In the genomic region with DNA sequence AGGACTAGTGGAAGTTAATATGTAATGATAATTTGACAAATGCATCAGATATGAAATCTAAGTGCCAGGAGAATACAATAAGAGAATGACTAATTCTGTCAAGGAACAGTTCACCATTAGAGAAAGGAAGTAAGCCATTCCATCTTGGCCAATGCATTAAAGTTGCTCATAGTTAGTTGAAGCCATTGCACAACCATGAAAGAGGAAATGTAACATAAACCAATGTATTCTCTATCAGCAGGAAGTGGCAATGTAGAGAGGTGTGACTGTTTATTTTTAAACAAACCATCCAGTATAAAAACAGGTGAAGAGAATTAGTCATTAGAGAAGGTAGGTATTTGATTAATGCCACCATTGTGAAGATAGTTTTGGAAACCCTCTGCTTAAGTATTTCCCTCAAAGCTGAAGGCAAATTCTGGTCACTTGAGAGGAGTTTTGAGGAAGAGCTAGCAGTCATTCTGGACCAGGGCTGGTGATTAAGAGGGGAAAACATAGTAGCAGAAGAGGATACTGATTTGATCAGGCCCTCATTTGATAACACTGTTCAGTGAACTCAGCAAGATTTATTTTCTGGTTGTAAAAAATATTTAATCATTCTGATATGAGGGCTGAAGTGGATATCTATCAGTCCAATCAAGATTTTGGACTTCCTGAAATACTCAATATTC, we compare ENCODE assay signal across 8 cellular contexts. TPM values are rescaled to one million over a fixed set of nuclear protein-coding genes. Genes with fewer than 3 reads are reported as not detected.
DNase-seq lines count a peak whose midpoint lies in the region; ATAC-seq, FAIRE-seq and TF ChIP-seq lines count a peak whose summit lies in the region.
"Had no signal": no experiment of that assay in that cellular context is flagged by ENCODE, and none has a peak within 500 bp of the region (broad histone marks: within the 10 kb centered on the region; RNA-seq: fewer than 3 reads in every experiment).

No MANE protein-coding gene starts in this region.

- TF ChIP-seq CTCF in astrocyte (IDR thresholded peaks at IDR 0.05; ENCODE audit: insufficient read depth, low read depth, low read length), result no peak
- no peak for TF ChIP-seq CTCF in omental fat pad (IDR thresholded peaks at IDR 0.05)

- H2AFZ ChIP-seq in Karpas-422 (ENCODE audit: low read length) (peak overlapping the region; percentile 63; the same call in 1 of the 2 replicates), astrocyte (ENCODE audit: low read depth, low read length) (no peak overlapping the region)

- no peak overlapping the region for H3K4me3 Mint-ChIP-seq in astrocyte (ENCODE audit: unreplicated experiment)

- no peak overlapping the region for H3K4me3 ChIP-seq in Karpas-422 (ENCODE audit: low read length)
- no peak overlapping the region for H3K4me3 ChIP-seq in astrocyte (ENCODE audit: insufficient read depth, low read depth, low read length)
- H3K4me3 ChIP-seq in H7 (ENCODE audit: insufficient read depth, low read depth, low read length), result no peak overlapping the region
- H3K4me3 ChIP-seq: SK-N-MC had no signal

- H3K9ac ChIP-seq in Karpas-422 (ENCODE audit: low read length) (no peak overlapping the region), astrocyte (ENCODE audit: low read length) (no peak overlapping the region)

- H4K20me1 ChIP-seq in Karpas-422 (ENCODE audit: insufficient read depth, low read depth, low read length) (no peaks in the 10 kb centered on the region), astrocyte (ENCODE audit: insufficient read depth, low read length) (no peaks in the 10 kb centered on the region)

- H3K4me1 Mint-ChIP-seq in astrocyte (ENCODE audit: low read depth, unreplicated experiment), result peaks cover 33% of the 10 kb centered on the region

- DNase-seq in Karpas-422 (peak; percentile 46), astrocyte (ENCODE audit: low read depth) (peak; percentile 86), omental fat pad (ENCODE audit: low spot score) (no peak), NCI-H1417 (lab: John Stamatoyannopoulos, UW) (no peak), H7 (no peak), retina (no peak)

- no peaks in the 10 kb centered on the region for H3K27me3 Mint-ChIP-seq in astrocyte (ENCODE audit: low read depth, unreplicated experiment)

- H3K27ac Mint-ChIP-seq in astrocyte (ENCODE audit: unreplicated experiment), result peak overlapping the region; percentile 85

- H3K9me3 ChIP-seq in Karpas-422 (ENCODE audit: low read length) (no peaks in the 10 kb centered on the region), astrocyte (ENCODE audit: insufficient read depth, low read depth, low read length) (no peaks in the 10 kb centered on the region)

- ATAC-seq in GM18868 (IDR thresholded peaks at IDR 0.05; ENCODE audit: unreplicated experiment) (peak; percentile 73), omental fat pad (ENCODE audit: low FRiP score) (peak; percentile 77)

- H3K4me1 ChIP-seq in Karpas-422 (ENCODE audit: low read length) (peaks cover 7% of the 10 kb centered on the region), astrocyte (ENCODE audit: insufficient read depth, low read length) (peaks cover 30% of the 10 kb centered on the region)

- H3K9me2 ChIP-seq in Karpas-422 (replicated peaks; ENCODE audit: insufficient read depth, low read length), result no peaks in the 10 kb centered on the region

- no peaks in the 10 kb centered on the region for H3K36me3 Mint-ChIP-seq in astrocyte (ENCODE audit: low read depth, unreplicated experiment)

- H3K9me3 Mint-ChIP-seq in astrocyte (ENCODE audit: unreplicated experiment), result no peaks in the 10 kb centered on the region

- H3K79me2 ChIP-seq in Karpas-422 (ENCODE audit: low read length) (no peaks in the 10 kb centered on the region), astrocyte (ENCODE audit: insufficient read depth, low read length) (no peaks in the 10 kb centered on the region)

- H3K36me3 ChIP-seq in Karpas-422 (ENCODE audit: insufficient read depth, low read length), result no peaks in the 10 kb centered on the region
- H3K36me3 ChIP-seq in astrocyte (ENCODE audit: insufficient read depth, low read length), result no peaks in the 10 kb centered on the region
- no peaks in the 10 kb centered on the region for H3K36me3 ChIP-seq in H7 (replicated peaks; ENCODE audit: control insufficient read depth, insufficient read depth, low read length)

- FAIRE-seq in astrocyte (lab: Jason Lieb, UNC), result peak; percentile 34

- H3K27me3 ChIP-seq in Karpas-422 (ENCODE audit: low read length) (no peaks in the 10 kb centered on the region), astrocyte (ENCODE audit: insufficient read depth, low read length) (no peaks in the 10 kb centered on the region), H7 (ENCODE audit: control insufficient read depth, insufficient read depth, low read length) (no peaks in the 10 kb centered on the region)

- H3K4me2 ChIP-seq in Karpas-422 (ENCODE audit: low read depth, low read length, poor library complexity, severe bottlenecking) (no peak overlapping the region), astrocyte (ENCODE audit: low read length) (peak overlapping the region; percentile 64)

- H3K27ac ChIP-seq in Karpas-422 (ENCODE audit: low read length), result no peak overlapping the region
- H3K27ac ChIP-seq in astrocyte (ENCODE audit: low read depth, low read length), result peak overlapping the region; percentile 64
- H3K27ac ChIP-seq: SK-N-MC had no signal

RNA-seq across cellular contexts. Expression of gene ANXA2, which starts 10.8 kb away (rescaled TPM):
- total RNA-seq in Karpas-422 (2014; rRNA removed; shearing (Covaris generic); ENCODE audit: low replicate concordance), result 5.5 and 6.7 TPM in 2 replicates
- 2,269 and 2,599 TPM in 2 replicates for total RNA-seq in astrocyte
- total RNA-seq in omental fat pad, result 1,000 to 10,000 TPM in 3 of 4 donors, 100 to 1,000 TPM in 1; 907 to 1,545 (median 1,123) TPM
- total RNA-seq in H7 (2014; rRNA removed; shearing (Covaris generic)), result 577 and 656 TPM in 2 replicates

Comparison
In these comparisons a context has a peak if more than half of its experiments do, and no peak if none do; other contexts are left out.
1. DNase-seq: peak in Karpas-422 (single experiment) and astrocyte (single experiment); none in omental fat pad (single experiment), NCI-H1417 (0 of 3), H7 (single experiment) and retina (single experiment).
2. RNA of gene ANXA2, which starts 10.8 kb away (total RNA-seq): 2,269 to 2,599 TPM in astrocyte, 907 to 1,545 TPM in omental fat pad and 577 to 656 TPM in H7; 5.5 to 6.7 TPM in Karpas-422; every median in the first group is over 10 times any median in the second.